In the genomic region with DNA sequence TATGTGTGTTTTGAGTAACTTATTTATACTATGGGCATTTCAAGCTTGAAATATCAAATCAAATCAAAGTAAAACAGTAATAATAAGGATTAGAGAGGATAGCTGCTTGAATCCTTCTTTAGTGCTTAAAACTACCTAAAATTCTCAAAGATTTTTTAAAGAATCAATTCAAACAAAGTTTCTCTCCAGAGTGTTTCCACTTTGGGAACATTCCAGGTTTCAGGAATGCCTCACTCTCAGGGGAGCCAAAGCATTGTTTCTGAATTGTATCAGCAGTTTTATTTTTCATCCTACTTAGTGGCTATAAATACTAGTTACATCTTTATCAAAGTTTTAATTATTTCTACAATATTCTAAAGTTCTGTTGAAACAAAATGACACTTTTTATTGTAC, we compare ENCODE assay signal across 9 cellular contexts. TPM values are rescaled to one million over a fixed set of nuclear protein-coding genes. Genes with fewer than 3 reads are reported as not detected.
A peak's percentile ranks its signal among the peaks of the same experiment; 100 is the strongest.
DNase-seq lines count a peak whose midpoint lies in the region; ATAC-seq and TF ChIP-seq lines count a peak whose summit lies in the region.
"Had no signal": no experiment of that assay in that cellular context is flagged by ENCODE, and none has a peak within 500 bp of the region (broad histone marks: within the 10 kb centered on the region; RNA-seq: fewer than 3 reads in every experiment).

No MANE protein-coding gene starts in this region.

- H3K27me3 ChIP-seq in PC-9 (ENCODE audit: insufficient read depth, low read depth) (no peaks in the 10 kb centered on the region), mucosa of stomach (ENCODE audit: control insufficient read depth, insufficient read depth, low read length) (no peaks in the 10 kb centered on the region), tibial artery (no peaks in the 10 kb centered on the region)

- H3K79me2 ChIP-seq in PC-9 (ENCODE audit: low read depth), result no peaks in the 10 kb centered on the region

- H4K20me1 ChIP-seq in PC-9 (ENCODE audit: insufficient read depth), result no peaks in the 10 kb centered on the region

- TF ChIP-seq CTCF in PC-9 (conservative IDR thresholded peaks at IDR 0.05) (no peak), epithelial cell of esophagus (IDR thresholded peaks at IDR 0.05; ENCODE audit: insufficient read depth, low read depth, low read length, missing control alignments) (no peak), tibial artery (IDR thresholded peaks at IDR 0.05) (no peak)

- CTCF ChIA-PET in PC-9 (lab: Charles Lee), result no interaction called here

- BruUV-seq in PC-9 (replicated peaks; lab: Mats Ljungman, UMichigan), result no TSS peak

- H3K27ac ChIP-seq in PC-9 (no peak overlapping the region), tibial artery (peak overlapping the region; percentile 75 to 82)

- H3K4me3 ChIP-seq in PC-9 (no peak overlapping the region), epithelial cell of esophagus (ENCODE audit: low read length) (peak overlapping the region; percentile 77), mucosa of stomach (ENCODE audit: low read length) (peak overlapping the region; percentile 48), tibial artery (peak overlapping the region; percentile 56 to 59)

- H3K4me2 ChIP-seq in PC-9, result peak overlapping the region; percentile 13; the same call in 1 of the 2 replicates

- ATAC-seq in GM21723 (IDR thresholded peaks at IDR 0.05; ENCODE audit: unreplicated experiment), result no peak

- H3K9me3 ChIP-seq in PC-9 (ENCODE audit: insufficient read depth, low read depth), result no peaks in the 10 kb centered on the region
- H3K9me3 ChIP-seq in mucosa of stomach (ENCODE audit: control insufficient read depth, low read length), result no peaks in the 10 kb centered on the region
- H3K9me3 ChIP-seq in tibial artery, result no peaks in the 10 kb centered on the region

- no peaks in the 10 kb centered on the region for H3K36me3 ChIP-seq in PC-9 (ENCODE audit: low read depth)
- H3K36me3 ChIP-seq in mucosa of stomach (ENCODE audit: control insufficient read depth, insufficient read depth, low read length), result no peaks in the 10 kb centered on the region
- no peaks in the 10 kb centered on the region for H3K36me3 ChIP-seq in tibial artery

- no peaks in the 10 kb centered on the region for H3K4me1 ChIP-seq in PC-9 (replicated peaks; ENCODE audit: insufficient read depth)
- H3K4me1 ChIP-seq in mucosa of stomach (ENCODE audit: control insufficient read depth, insufficient read depth, low read length), result peaks cover 14% of the 10 kb centered on the region
- H3K4me1 ChIP-seq in tibial artery, result peaks cover 0 to 36% (median 8%) of the 10 kb centered on the region in 4 donors

- no peak overlapping the region for H2AFZ ChIP-seq in PC-9

- peak overlapping the region; percentile 68 for H3K9ac ChIP-seq in mucosa of stomach (ENCODE audit: low read length)

- POLR2A ChIA-PET in PC-9 (lab: Charles Lee; ENCODE audit: unreplicated experiment), result interaction anchor here (0.6 kb wide), 2 partner anchors 30 to 264 kb away, joined by 3 to 4 read pairs; no protein-coding TSS in a partner anchor

- no peak for DNase-seq in PC-9
- DNase-seq in epithelial cell of esophagus (ENCODE audit: low read depth), result peak; percentile 17
- no peak for DNase-seq in tibial artery
- DNase-seq in superior temporal gyrus (ENCODE audit: extremely low spot score), result no peak
- DNase-seq in T-helper 2 cell, result no peak
- DNase-seq in NCI-H510A treated with DMSO at 0.1 percent for 48 hours (lab: John Stamatoyannopoulos, UW), result no peak
- DNase-seq: MM.1S had no signal

- H3K9me2 ChIP-seq in PC-9 (ENCODE audit: insufficient read depth), result no peaks in the 10 kb centered on the region

- H3F3A ChIP-seq in PC-9 (ENCODE audit: insufficient read depth, low read depth), result no peaks in the 10 kb centered on the region

- intact Hi-C loops in PC-9 (cut with micrococcal nuclease; ENCODE audit: unreplicated experiment), result no loop called here
- intact Hi-C loops in tibial artery (cut with DNase I; ENCODE audit: low total_unique reads), result no loop called here

RNA-seq across cellular contexts. Expression of gene RASSF9, which starts 0.8 kb away (rescaled TPM):
- 0.46 and 0.95 TPM in 2 replicates for total RNA-seq in PC-9 (2021)

RNA-seq across cellular contexts. Expression of gene NTS, which starts 38.7 kb away (rescaled TPM):
- total RNA-seq in PC-9 (2021), result not detected in 2 replicates
